8 cellular contexts compared by ENCODE assay signal in genomic region chr5:10489810-10490426, GRCh38. TPM values are rescaled to one million over a fixed set of nuclear protein-coding genes. Genes with fewer than 3 reads are reported as not detected.
DNase-seq lines count a peak whose midpoint lies in the region; ATAC-seq and TF ChIP-seq lines count a peak whose summit lies in the region.

No MANE protein-coding gene starts in this region.

- ATAC-seq in left ventricle myocardium superior = peak; percentile 12
- ATAC-seq in HG03039 (IDR thresholded peaks at IDR 0.05; ENCODE audit: unreplicated experiment) = peak; percentile 63

- H3K4me3 ChIP-seq in neural progenitor cell = no peak overlapping the region

- no peaks in the 10 kb centered on the region for H4K20me1 ChIP-seq in neural progenitor cell (ENCODE audit: low read depth)

- intact Hi-C loops in left ventricle myocardium superior (cut with micrococcal nuclease) = no loop called here
- intact Hi-C loops in cardiac septum (cut with DNase I) = loop anchor here (5.0 kb wide), 1 partner anchor 62 kb away; no protein-coding TSS in a partner anchor

- no peak overlapping the region for H3K9ac ChIP-seq in neural progenitor cell

- no peak for TF ChIP-seq CTCF in neural progenitor cell (IDR thresholded peaks at IDR 0.05)

- peak overlapping the region; percentile 29 for H2AFZ ChIP-seq in neural progenitor cell (replicated peaks)

- H3K4me1 Mint-ChIP-seq in neural progenitor cell = peaks cover 7% of the 10 kb centered on the region

- H3K36me3 ChIP-seq in neural progenitor cell = no peaks in the 10 kb centered on the region

- H3K36me3 Mint-ChIP-seq in neural progenitor cell = peaks cover under 1% of the 10 kb centered on the region

- no peak overlapping the region for H3K4me3 Mint-ChIP-seq in neural progenitor cell

- DNase-seq in left ventricle myocardium superior = no peak
- DNase-seq in cardiac septum (ENCODE audit: low spot score) = no peak
- DNase-seq in SKM-1 treated with dmso at 0.1 percent for 144 hours (lab: John Stamatoyannopoulos, UW; ENCODE audit: unreplicated experiment) = peak; percentile 49
- no peak for DNase-seq in neural progenitor cell (ENCODE audit: low spot score)
- DNase-seq in NCI-H524 (lab: John Stamatoyannopoulos, UW) = no peak
- DNase-seq in C1 segment of cervical spinal cord (lab: John Stamatoyannopoulos, UW) = no peak
- DNase-seq in NCI-H2029 treated with DMSO at 0.1 percent for 48 hours (lab: John Stamatoyannopoulos, UW) = no peak

- no peak overlapping the region for H3K27ac ChIP-seq in neural progenitor cell

- no peak overlapping the region for H3K4me2 ChIP-seq in neural progenitor cell

- peaks cover 18% of the 10 kb centered on the region for H3K9me3 Mint-ChIP-seq in neural progenitor cell

- H3K27me3 Mint-ChIP-seq in neural progenitor cell (ENCODE audit: insufficient read depth, low read depth) = peaks cover 14% of the 10 kb centered on the region

- no peaks in the 10 kb centered on the region for H3K79me2 ChIP-seq in neural progenitor cell (ENCODE audit: low read depth)

- no peaks in the 10 kb centered on the region for H3K4me1 ChIP-seq in neural progenitor cell

- no peaks in the 10 kb centered on the region for H3K27me3 ChIP-seq in neural progenitor cell

- H3F3A ChIP-seq in neural progenitor cell (ENCODE audit: low read depth) = no peaks in the 10 kb centered on the region

- no peaks in the 10 kb centered on the region for H3K9me3 ChIP-seq in neural progenitor cell (ENCODE audit: low read depth)

- no peak overlapping the region for H3K27ac Mint-ChIP-seq in neural progenitor cell

RNA-seq across cellular contexts. Expression of gene ROPN1L, which starts 48.2 kb away (rescaled TPM):
- total RNA-seq in left ventricle myocardium superior = 0.20 TPM
- total RNA-seq in cardiac septum = 0.43 TPM
- total RNA-seq in neural progenitor cell (ENCODE audit: low replicate concordance) = 0.22 TPM in 1 of 2 replicates, not detected in the other
